Comparison of ENCODE assay signal across 1 cellular context in genomic region chr11:77994434-77995362, GRCh38.
TF ChIP-seq lines count a peak whose summit lies in the region.

A gene with protein sequence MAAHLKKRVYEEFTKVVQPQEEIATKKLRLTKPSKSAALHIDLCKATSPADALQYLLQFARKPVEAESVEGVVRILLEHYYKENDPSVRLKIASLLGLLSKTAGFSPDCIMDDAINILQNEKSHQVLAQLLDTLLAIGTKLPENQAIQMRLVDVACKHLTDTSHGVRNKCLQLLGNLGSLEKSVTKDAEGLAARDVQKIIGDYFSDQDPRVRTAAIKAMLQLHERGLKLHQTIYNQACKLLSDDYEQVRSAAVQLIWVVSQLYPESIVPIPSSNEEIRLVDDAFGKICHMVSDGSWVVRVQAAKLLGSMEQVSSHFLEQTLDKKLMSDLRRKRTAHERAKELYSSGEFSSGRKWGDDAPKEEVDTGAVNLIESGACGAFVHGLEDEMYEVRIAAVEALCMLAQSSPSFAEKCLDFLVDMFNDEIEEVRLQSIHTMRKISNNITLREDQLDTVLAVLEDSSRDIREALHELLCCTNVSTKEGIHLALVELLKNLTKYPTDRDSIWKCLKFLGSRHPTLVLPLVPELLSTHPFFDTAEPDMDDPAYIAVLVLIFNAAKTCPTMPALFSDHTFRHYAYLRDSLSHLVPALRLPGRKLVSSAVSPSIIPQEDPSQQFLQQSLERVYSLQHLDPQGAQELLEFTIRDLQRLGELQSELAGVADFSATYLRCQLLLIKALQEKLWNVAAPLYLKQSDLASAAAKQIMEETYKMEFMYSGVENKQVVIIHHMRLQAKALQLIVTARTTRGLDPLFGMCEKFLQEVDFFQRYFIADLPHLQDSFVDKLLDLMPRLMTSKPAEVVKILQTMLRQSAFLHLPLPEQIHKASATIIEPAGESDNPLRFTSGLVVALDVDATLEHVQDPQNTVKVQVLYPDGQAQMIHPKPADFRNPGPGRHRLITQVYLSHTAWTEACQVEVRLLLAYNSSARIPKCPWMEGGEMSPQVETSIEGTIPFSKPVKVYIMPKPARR (minus strand): TSS chr11:77994668. CDS start chr11:77994643, 25 bp downstream.

TF ChIP-seq in K562, 482 proteins besides CTCF, POLR2A, EP300 and RAD21 (continued from another document and continues in another):
- TF ChIP-seq ZNF133 (CRISPR knock-in tag; IDR thresholded peaks at IDR 0.05) (no peak), SMAD1 (IDR thresholded peaks at IDR 0.05; ENCODE audit: low read depth, low read length, partially characterized antibody) (no peak), ATF7 (IDR thresholded peaks at IDR 0.05) (peak; percentile 82; the same call in 1 of the 2 replicates), ZNF41 (CRISPR knock-in tag; conservative IDR thresholded peaks at IDR 0.05) (no peak), PHF21A (IDR thresholded peaks at IDR 0.05; ENCODE audit: borderline replicate concordance, low read depth) (no peak), ZNF695 (CRISPR knock-in tag; IDR thresholded peaks at IDR 0.05) (no peak), POLR2H (tag; IDR thresholded peaks at IDR 0.05; ENCODE audit: low read depth) (peak; percentile 81), RNF2 (IDR thresholded peaks at IDR 0.05) (peak; percentile 75; the same call in 1 of the 2 replicates), CBFB (CRISPR knock-in tag; IDR thresholded peaks at IDR 0.05) (no peak), ARID4B (CRISPR knock-in tag; IDR thresholded peaks at IDR 0.05) (peak; percentile 79; the same call in 1 of the 2 replicates), ZBTB5 (IDR thresholded peaks at IDR 0.05) (no peak), ZBTB8A (IDR thresholded peaks at IDR 0.05; ENCODE audit: partially characterized antibody) (no peak), CXXC5 (CRISPR knock-in tag; IDR thresholded peaks at IDR 0.05) (peak; percentile 95), NFYB (IDR thresholded peaks at IDR 0.05; ENCODE audit: extremely low read depth, insufficient read length) (peak; percentile 89), HSF4 (CRISPR knock-in tag; IDR thresholded peaks at IDR 0.05; ENCODE audit: borderline replicate concordance) (0 out of 2 replicates have a peak, but pooled peaks have one; percentile 46), HLTF (IDR thresholded peaks at IDR 0.05) (no peak), DPF2 (IDR thresholded peaks at IDR 0.05) (peak; percentile 25), CHCHD3 (CRISPR knock-in tag; IDR thresholded peaks at IDR 0.05) (no peak), BMI1 (IDR thresholded peaks at IDR 0.05; ENCODE audit: low read length) (no peak), TCF3 (CRISPR knock-in tag; IDR thresholded peaks at IDR 0.05) (0 out of 2 replicates have a peak, but pooled peaks have one; percentile 20), NR1H2 (CRISPR knock-in tag; IDR thresholded peaks at IDR 0.05) (0 out of 2 replicates have a peak, but pooled peaks have one; percentile 20), ZFP36 (IDR thresholded peaks at IDR 0.05; ENCODE audit: low read depth, low read length, partially characterized antibody) (no peak), NCOA1 (IDR thresholded peaks at IDR 0.05; ENCODE audit: low read depth) (peak; percentile 90; the same call in 1 of the 2 replicates), ZNF766 (CRISPR knock-in tag; conservative IDR thresholded peaks at IDR 0.05) (peak; percentile 43; the same call in 1 of the 2 replicates), RBM22 (IDR thresholded peaks at IDR 0.05; ENCODE audit: low read depth, low read length, poor library complexity, severe bottlenecking) (no peak), LCOR (CRISPR knock-in tag; IDR thresholded peaks at IDR 0.05) (peak; percentile 99), EWSR1 (IDR thresholded peaks at IDR 0.05; ENCODE audit: borderline replicate concordance, low read depth, partially characterized antibody) (no peak), RBBP5 (IDR thresholded peaks at IDR 0.05; ENCODE audit: borderline replicate concordance, insufficient read depth, low read length, poor library complexity, severe bottlenecking) (peak; percentile 64), ILF3 (IDR thresholded peaks at IDR 0.05; ENCODE audit: borderline replicate concordance) (no peak), ZFP91 (CRISPR knock-in tag; IDR thresholded peaks at IDR 0.05) (no peak; the same call in 1 of the 2 replicates), HDAC6 (IDR thresholded peaks at IDR 0.05; ENCODE audit: low read depth, low read length) (no peak), RBM15 (IDR thresholded peaks at IDR 0.05; ENCODE audit: insufficient read depth, low read length) (no peak), ZNF3 (CRISPR knock-in tag; IDR thresholded peaks at IDR 0.05) (no peak), GATAD2B (IDR thresholded peaks at IDR 0.05; ENCODE audit: borderline replicate concordance) (peak; percentile 44; the same call in 1 of the 2 replicates), E2F3 (CRISPR knock-in tag; IDR thresholded peaks at IDR 0.05) (no peak), RREB1 (CRISPR knock-in tag; IDR thresholded peaks at IDR 0.05) (no peak), ZC3H8 (IDR thresholded peaks at IDR 0.05) (no peak)
- TF ChIP-seq, protein P1, sequence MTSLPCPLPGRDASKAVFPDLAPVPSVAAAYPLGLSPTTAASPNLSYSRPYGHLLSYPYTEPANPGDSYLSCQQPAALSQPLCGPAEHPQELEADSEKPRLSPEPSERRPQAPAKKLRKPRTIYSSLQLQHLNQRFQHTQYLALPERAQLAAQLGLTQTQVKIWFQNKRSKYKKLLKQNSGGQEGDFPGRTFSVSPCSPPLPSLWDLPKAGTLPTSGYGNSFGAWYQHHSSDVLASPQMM (CRISPR knock-in tag; IDR thresholded peaks at IDR 0.05): no peak
- TF ChIP-seq, protein P2, sequence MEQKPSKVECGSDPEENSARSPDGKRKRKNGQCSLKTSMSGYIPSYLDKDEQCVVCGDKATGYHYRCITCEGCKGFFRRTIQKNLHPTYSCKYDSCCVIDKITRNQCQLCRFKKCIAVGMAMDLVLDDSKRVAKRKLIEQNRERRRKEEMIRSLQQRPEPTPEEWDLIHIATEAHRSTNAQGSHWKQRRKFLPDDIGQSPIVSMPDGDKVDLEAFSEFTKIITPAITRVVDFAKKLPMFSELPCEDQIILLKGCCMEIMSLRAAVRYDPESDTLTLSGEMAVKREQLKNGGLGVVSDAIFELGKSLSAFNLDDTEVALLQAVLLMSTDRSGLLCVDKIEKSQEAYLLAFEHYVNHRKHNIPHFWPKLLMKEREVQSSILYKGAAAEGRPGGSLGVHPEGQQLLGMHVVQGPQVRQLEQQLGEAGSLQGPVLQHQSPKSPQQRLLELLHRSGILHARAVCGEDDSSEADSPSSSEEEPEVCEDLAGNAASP (IDR thresholded peaks at IDR 0.05): no peak
- TF ChIP-seq, protein P3, sequence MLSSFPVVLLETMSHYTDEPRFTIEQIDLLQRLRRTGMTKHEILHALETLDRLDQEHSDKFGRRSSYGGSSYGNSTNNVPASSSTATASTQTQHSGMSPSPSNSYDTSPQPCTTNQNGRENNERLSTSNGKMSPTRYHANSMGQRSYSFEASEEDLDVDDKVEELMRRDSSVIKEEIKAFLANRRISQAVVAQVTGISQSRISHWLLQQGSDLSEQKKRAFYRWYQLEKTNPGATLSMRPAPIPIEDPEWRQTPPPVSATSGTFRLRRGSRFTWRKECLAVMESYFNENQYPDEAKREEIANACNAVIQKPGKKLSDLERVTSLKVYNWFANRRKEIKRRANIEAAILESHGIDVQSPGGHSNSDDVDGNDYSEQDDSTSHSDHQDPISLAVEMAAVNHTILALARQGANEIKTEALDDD (IDR thresholded peaks at IDR 0.05): peak; percentile 26; the same call in 1 of the 2 replicates
